ENCODE assay signal across 15 cellular contexts in the genomic region with DNA sequence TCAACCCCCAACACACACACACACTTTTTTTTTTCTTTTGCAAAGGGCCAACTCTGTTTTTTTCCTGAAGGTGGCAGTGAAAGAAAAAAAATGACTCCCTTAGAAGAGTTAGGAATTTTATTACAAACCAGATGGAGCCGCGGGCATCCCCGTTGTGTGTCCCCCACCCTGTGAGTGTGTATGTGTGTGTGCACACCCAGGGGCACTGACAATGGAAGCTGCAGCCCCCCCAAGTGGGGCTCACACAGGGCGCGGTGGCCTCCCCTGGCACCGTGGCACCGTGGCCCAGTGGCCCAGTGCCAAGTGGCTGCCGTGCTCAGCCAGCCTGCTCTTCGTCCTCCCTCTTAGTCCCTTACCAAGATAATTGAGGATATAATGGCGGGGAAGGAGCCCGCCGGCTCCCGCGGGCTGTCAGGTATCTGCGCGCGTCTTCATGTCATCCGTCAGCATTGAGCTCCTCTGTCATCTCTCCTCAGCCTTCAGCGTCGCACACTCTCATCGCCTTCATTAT.
DNase-seq lines count a peak whose midpoint lies in the region; ATAC-seq and TF ChIP-seq lines count a peak whose summit lies in the region.
"Had no signal": no experiment of that assay in that cellular context is flagged by ENCODE, and none has a peak within 500 bp of the region (broad histone marks: within the 10 kb centered on the region; RNA-seq: fewer than 3 reads in every experiment).

No MANE protein-coding gene starts in this region.

- H3K4me1 ChIP-seq in MM.1S (ENCODE audit: low read length), result no peaks in the 10 kb centered on the region
- H3K4me1 ChIP-seq: left lung, psoas muscle had no signal

- no peaks in the 10 kb centered on the region for H3K79me2 ChIP-seq in MM.1S (ENCODE audit: low read length)

- H3K36me3 Mint-ChIP-seq in brain, result no peaks in the 10 kb centered on the region
- H3K36me3 Mint-ChIP-seq in T-helper 2 cell treated with Interferon-gamma antibody and Interleukin-4, amounts not matched to agents 5 μg/mL and 100 μg/mL, for 36 hours (ENCODE audit: low read depth), result no peaks in the 10 kb centered on the region

- ATAC-seq in HG03460 (IDR thresholded peaks at IDR 0.05; ENCODE audit: unreplicated experiment), result no peak
- ATAC-seq in HG03469 (IDR thresholded peaks at IDR 0.05; ENCODE audit: unreplicated experiment), result no peak
- ATAC-seq: left lung, psoas muscle had no signal

- peaks cover 4% of the 10 kb centered on the region for H3K27me3 Mint-ChIP-seq in brain
- peaks cover 30% of the 10 kb centered on the region for H3K27me3 Mint-ChIP-seq in T-helper 2 cell treated with Interferon-gamma antibody and Interleukin-4, amounts not matched to agents 5 μg/mL and 100 μg/mL, for 36 hours (ENCODE audit: low read depth)

- H3K27me3 ChIP-seq in MM.1S (replicated peaks; ENCODE audit: insufficient read depth, low read length), result peaks cover 90% of the 10 kb centered on the region

- H3K36me3 ChIP-seq in MM.1S (replicated peaks; ENCODE audit: insufficient read depth, low read length), result no peaks in the 10 kb centered on the region
- H3K36me3 ChIP-seq: BLaER1 treated with 17β-estradiol and CSF1 and Interleukin-3, amounts not matched to agents 10 nM and 100 nM; left lung had no signal

- peak overlapping the region in 1 of 5 experiments; percentile 2 for H3K4me3 Mint-ChIP-seq in brain
- H3K4me3 Mint-ChIP-seq in T-helper 2 cell treated with Interferon-gamma antibody and Interleukin-4, amounts not matched to agents 5 μg/mL and 100 μg/mL, for 36 hours, result no peak overlapping the region

- H3K27ac ChIP-seq in MM.1S (ENCODE audit: low read length), result no peak overlapping the region
- H3K27ac ChIP-seq: BLaER1 treated with 17β-estradiol and CSF1 and Interleukin-3, amounts not matched to agents 10 nM and 100 nM; left lung; psoas muscle had no signal

- TF ChIP-seq CTCF in AG09319 (IDR thresholded peaks at IDR 0.05; ENCODE audit: low read depth, low read length), result peak; percentile 39
- peak; percentile 5 for TF ChIP-seq CTCF in HFF-Myc (IDR thresholded peaks at IDR 0.05; ENCODE audit: low read depth, low read length, missing control alignments)
- peak; percentile 53 to 69 for TF ChIP-seq CTCF in brain (conservative IDR thresholded peaks at IDR 0.05)
- TF ChIP-seq CTCF in MM.1S (IDR thresholded peaks at IDR 0.05; ENCODE audit: low read length), result no peak

- DNase-seq in AG09319 (ENCODE audit: extremely low read depth, low read depth) (no peak), HFF-Myc (ENCODE audit: extremely low read depth, low read depth) (no peak), mesenteric fat pad (ENCODE audit: low spot score) (peak; percentile 83), MM.1S (no peak)
- no peak for DNase-seq in T-helper 2 cell treated with Interferon-gamma antibody and Interleukin-4, amounts not matched to agents 5 μg/mL and 100 μg/mL, for 36 hours (ENCODE audit: low spot score)
- DNase-seq: activated CD4-positive, alpha-beta T cell treated with anti-CD3 and anti-CD28 coated beads for 1 hour; left lung; NCI-H446; psoas muscle; SIG-M5; trophoblast cell had no signal

- H2AFZ ChIP-seq in MM.1S (ENCODE audit: low read length), result no peak overlapping the region

- peaks cover 97% of the 10 kb centered on the region for H3K4me1 Mint-ChIP-seq in brain
- no peaks in the 10 kb centered on the region for H3K4me1 Mint-ChIP-seq in T-helper 2 cell treated with Interferon-gamma antibody and Interleukin-4, amounts not matched to agents 5 μg/mL and 100 μg/mL, for 36 hours (ENCODE audit: low read depth)

- no peak overlapping the region for H3K4me2 ChIP-seq in MM.1S (ENCODE audit: low read depth, low read length)

- peak overlapping the region; percentile 21 to 92 (median 63) for H3K27ac Mint-ChIP-seq in brain
- no peak overlapping the region for H3K27ac Mint-ChIP-seq in T-helper 2 cell treated with Interferon-gamma antibody and Interleukin-4, amounts not matched to agents 5 μg/mL and 100 μg/mL, for 36 hours

- no peaks in the 10 kb centered on the region for H3K9me3 ChIP-seq in MM.1S (replicated peaks; ENCODE audit: insufficient read depth, low read length)
- H3K9me3 ChIP-seq: BLaER1 treated with 17β-estradiol and CSF1 and Interleukin-3, amounts not matched to agents 10 nM and 100 nM; left lung; psoas muscle had no signal

- H3F3A ChIP-seq in MM.1S (ENCODE audit: insufficient read depth, low read length), result no peaks in the 10 kb centered on the region

- no peak overlapping the region for H3K4me3 ChIP-seq in HFF-Myc (replicated peaks; ENCODE audit: low read depth, low read length)
- H3K4me3 ChIP-seq in MM.1S (ENCODE audit: low read length), result no peak overlapping the region
- H3K4me3 ChIP-seq: BLaER1 treated with 17β-estradiol and CSF1 and Interleukin-3, amounts not matched to agents 10 nM and 100 nM; left lung; psoas muscle had no signal

- H3K9me3 Mint-ChIP-seq in brain, result no peaks in the 10 kb centered on the region
- H3K9me3 Mint-ChIP-seq in T-helper 2 cell treated with Interferon-gamma antibody and Interleukin-4, amounts not matched to agents 5 μg/mL and 100 μg/mL, for 36 hours, result no peaks in the 10 kb centered on the region

- H3K9me2 ChIP-seq in MM.1S (replicated peaks; ENCODE audit: insufficient read depth, low read length), result no peaks in the 10 kb centered on the region

- no peak overlapping the region for H3K9ac ChIP-seq in MM.1S (ENCODE audit: low read length)

- no peaks in the 10 kb centered on the region for H4K20me1 ChIP-seq in MM.1S (ENCODE audit: insufficient read depth, low read length)
- H4K20me1 ChIP-seq: BLaER1 treated with 17β-estradiol and CSF1 and Interleukin-3, amounts not matched to agents 10 nM and 100 nM had no signal
